ENCODE assay signal across 2 cellular contexts in genomic region chr20:46027245-46027853, GRCh38.
TF ChIP-seq lines count a peak whose summit lies in the region.

No MANE protein-coding gene starts in this region.

TF ChIP-seq in HepG2, 621 proteins besides CTCF, POLR2A, EP300 and RAD21 (continues in another document):
- TF ChIP-seq STAT5B (CRISPR knock-in tag; IDR thresholded peaks at IDR 0.05) = peak; percentile 36; the same call in 1 of the 2 replicates
- TF ChIP-seq SAP130 (CRISPR knock-in tag; IDR thresholded peaks at IDR 0.05; ENCODE audit: low read depth) = peak; percentile 52
- peak; percentile 80; the same call in 1 of the 2 replicates for TF ChIP-seq MTF1 (CRISPR knock-in tag; IDR thresholded peaks at IDR 0.05)
- peak; percentile 51; the same call in 1 of the 2 replicates for TF ChIP-seq ZNF605 (CRISPR knock-in tag; IDR thresholded peaks at IDR 0.05)
- TF ChIP-seq DNMT3B (CRISPR knock-in tag; conservative IDR thresholded peaks at IDR 0.05) = peak; percentile 64; the same call in 1 of the 2 replicates
- TF ChIP-seq SRF (IDR thresholded peaks at IDR 0.05; ENCODE audit: low read depth, low read length) = no peak
- TF ChIP-seq, protein P1, sequence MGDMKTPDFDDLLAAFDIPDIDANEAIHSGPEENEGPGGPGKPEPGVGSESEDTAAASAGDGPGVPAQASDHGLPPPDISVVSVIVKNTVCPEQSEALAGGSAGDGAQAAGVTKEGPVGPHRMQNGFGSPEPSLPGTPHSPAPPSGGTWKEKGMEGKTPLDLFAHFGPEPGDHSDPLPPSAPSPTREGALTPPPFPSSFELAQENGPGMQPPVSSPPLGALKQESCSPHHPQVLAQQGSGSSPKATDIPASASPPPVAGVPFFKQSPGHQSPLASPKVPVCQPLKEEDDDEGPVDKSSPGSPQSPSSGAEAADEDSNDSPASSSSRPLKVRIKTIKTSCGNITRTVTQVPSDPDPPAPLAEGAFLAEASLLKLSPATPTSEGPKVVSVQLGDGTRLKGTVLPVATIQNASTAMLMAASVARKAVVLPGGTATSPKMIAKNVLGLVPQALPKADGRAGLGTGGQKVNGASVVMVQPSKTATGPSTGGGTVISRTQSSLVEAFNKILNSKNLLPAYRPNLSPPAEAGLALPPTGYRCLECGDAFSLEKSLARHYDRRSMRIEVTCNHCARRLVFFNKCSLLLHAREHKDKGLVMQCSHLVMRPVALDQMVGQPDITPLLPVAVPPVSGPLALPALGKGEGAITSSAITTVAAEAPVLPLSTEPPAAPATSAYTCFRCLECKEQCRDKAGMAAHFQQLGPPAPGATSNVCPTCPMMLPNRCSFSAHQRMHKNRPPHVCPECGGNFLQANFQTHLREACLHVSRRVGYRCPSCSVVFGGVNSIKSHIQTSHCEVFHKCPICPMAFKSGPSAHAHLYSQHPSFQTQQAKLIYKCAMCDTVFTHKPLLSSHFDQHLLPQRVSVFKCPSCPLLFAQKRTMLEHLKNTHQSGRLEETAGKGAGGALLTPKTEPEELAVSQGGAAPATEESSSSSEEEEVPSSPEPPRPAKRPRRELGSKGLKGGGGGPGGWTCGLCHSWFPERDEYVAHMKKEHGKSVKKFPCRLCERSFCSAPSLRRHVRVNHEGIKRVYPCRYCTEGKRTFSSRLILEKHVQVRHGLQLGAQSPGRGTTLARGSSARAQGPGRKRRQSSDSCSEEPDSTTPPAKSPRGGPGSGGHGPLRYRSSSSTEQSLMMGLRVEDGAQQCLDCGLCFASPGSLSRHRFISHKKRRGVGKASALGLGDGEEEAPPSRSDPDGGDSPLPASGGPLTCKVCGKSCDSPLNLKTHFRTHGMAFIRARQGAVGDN (CRISPR knock-in tag; IDR thresholded peaks at IDR 0.05) = no peak
- TF ChIP-seq MLXIP (CRISPR knock-in tag; IDR thresholded peaks at IDR 0.05; ENCODE audit: borderline replicate concordance) = peak; percentile 90
- no peak for TF ChIP-seq ZNF749 (CRISPR knock-in tag; IDR thresholded peaks at IDR 0.05; ENCODE audit: borderline replicate concordance)

TF ChIP-seq in GM12891, 5 proteins besides CTCF, POLR2A, EP300 and RAD21:
- TF ChIP-seq POLR2AphosphoS5 (IDR thresholded peaks at IDR 0.05; ENCODE audit: low read depth, low read length) (no peak), TAF1 (IDR thresholded peaks at IDR 0.05; ENCODE audit: low read depth, low read length) (no peak)
